In genomic region chr15:63157066-63157890, GRCh38 we compare ENCODE assay signal across 8 cellular contexts. TPM values are rescaled to one million over a fixed set of nuclear protein-coding genes. Genes with fewer than 3 reads are reported as not detected.
DNase-seq lines count a peak whose midpoint lies in the region; ATAC-seq and FAIRE-seq lines count a peak whose summit lies in the region.

TSS of gene RPS27L (minus strand) at chr15:63157477. CDS start at chr15:63157405, 72 bp downstream.

- H2AK5ac ChIP-seq in mesenchymal stem cell (ENCODE audit: low read length, severe bottlenecking) = peak within 1 kb of the TSS; percentile 95

- H3K4me1 Mint-ChIP-seq in effector memory CD8-positive, alpha-beta T cell (ENCODE audit: low read depth in 2 of 2) = peaks cover 7 to 17% of the 10 kb centered on the region in 2 donors

- H3K18ac ChIP-seq in mesenchymal stem cell (ENCODE audit: low read depth in 1 of 2, low read length in 2 of 2) = peak within 1 kb of the TSS; percentile 96 to 99

- H3K4ac ChIP-seq in mesenchymal stem cell (ENCODE audit: low read depth in 1 of 2, low read length in 2 of 2) = peak within 1 kb of the TSS; percentile 97 to 98

- H3K27ac Mint-ChIP-seq in effector memory CD8-positive, alpha-beta T cell = peak within 1 kb of the TSS; percentile 94 to 95

- peak within 1 kb of the TSS; percentile 47 to 98 for H3K14ac ChIP-seq in mesenchymal stem cell (ENCODE audit: low read length in 2 of 2)

- H3K4me2 ChIP-seq in mesenchymal stem cell (ENCODE audit: low read length, poor library complexity, severe bottlenecking) = peak within 1 kb of the TSS; percentile 73

- H3K4me3 Mint-ChIP-seq in effector memory CD8-positive, alpha-beta T cell = peak within 1 kb of the TSS; percentile 96 to 98

- under 1% methylated on average over 53 of the region's 62 CpGs for WGBS in mesenchymal stem cell

- H2BK12ac ChIP-seq in mesenchymal stem cell (ENCODE audit: low read length in 2 of 2) = peak within 1 kb of the TSS; percentile 31 to 66

- no peaks in the 10 kb centered on the region for H3K9me3 Mint-ChIP-seq in effector memory CD8-positive, alpha-beta T cell

- peak within 1 kb of the TSS; percentile 100 for H2BK5ac ChIP-seq in mesenchymal stem cell (ENCODE audit: low read depth, low read length, poor library complexity, severe bottlenecking)

- H3K9me3 ChIP-seq in mesenchymal stem cell (ENCODE audit: control insufficient read depth, low read length) = no peaks in the 10 kb centered on the region

- H3K27me3 Mint-ChIP-seq in effector memory CD8-positive, alpha-beta T cell = no peaks in the 10 kb centered on the region

- peak; percentile 80 for ATAC-seq in GM21367 (IDR thresholded peaks at IDR 0.05; ENCODE audit: unreplicated experiment)
- ATAC-seq in effector memory CD8-positive, alpha-beta T cell (replicated peaks) = peak; percentile 95

- H3K9ac ChIP-seq in mesenchymal stem cell (ENCODE audit: low read length) = peak within 1 kb of the TSS; percentile 99

- peak within 1 kb of the TSS; percentile 96 for H2BK15ac ChIP-seq in mesenchymal stem cell (ENCODE audit: low read depth, poor library complexity, severe bottlenecking)

- H2AFZ ChIP-seq in mesenchymal stem cell (ENCODE audit: low read depth, low read length) = peak within 1 kb of the TSS; percentile 73

- peak within 1 kb of the TSS; percentile 99 for H4K8ac ChIP-seq in mesenchymal stem cell (ENCODE audit: low read length)

- peaks cover 4% of the 10 kb centered on the region for H3K4me1 ChIP-seq in mesenchymal stem cell (ENCODE audit: control insufficient read depth, insufficient read depth, low read depth, low read length)

- H3K36me3 Mint-ChIP-seq in effector memory CD8-positive, alpha-beta T cell (ENCODE audit: insufficient read depth) = peaks cover 18% of the 10 kb centered on the region

- peaks cover 8 to 37% of the 10 kb centered on the region in 2 experiments for H3K36me3 ChIP-seq in mesenchymal stem cell (ENCODE audit: control insufficient read depth in 1 of 2, insufficient read depth in 2 of 2, low read depth in 1 of 2, low read length in 2 of 2)

- H4K91ac ChIP-seq in mesenchymal stem cell (ENCODE audit: low read length) = peak within 1 kb of the TSS; percentile 98

- H3K27ac ChIP-seq in mesenchymal stem cell (ENCODE audit: low read length, poor library complexity, severe bottlenecking) = peak within 1 kb of the TSS; percentile 100

- H2BK120ac ChIP-seq in mesenchymal stem cell (ENCODE audit: low read depth, low read length) = peak within 1 kb of the TSS; percentile 83

- no peaks in the 10 kb centered on the region for H3K27me3 ChIP-seq in mesenchymal stem cell (ENCODE audit: control insufficient read depth in 1 of 2, insufficient read depth in 1 of 2, low read length in 2 of 2)

- FAIRE-seq in HTR-8/SVneo (lab: Jason Lieb, UNC) = peak; percentile 77

- peak within 1 kb of the TSS; percentile 79 to 99 for H3K23ac ChIP-seq in mesenchymal stem cell (ENCODE audit: low read length in 2 of 2)

- peaks cover 4% of the 10 kb centered on the region for H3K79me1 ChIP-seq in mesenchymal stem cell (replicated peaks; ENCODE audit: low read length, poor library complexity, severe bottlenecking)

- DNase-seq in COLO829 (ENCODE audit: low spot score) = peak; percentile 53
- peak; percentile 87 for DNase-seq in HTR-8/SVneo (ENCODE audit: insufficient read length, low spot score)
- peak; percentile 85 for DNase-seq in NOMO-1 treated with DMSO at 0.1 percent for 48 hours (lab: John Stamatoyannopoulos, UW; ENCODE audit: unreplicated experiment)
- peak; percentile 71 to 78 for DNase-seq in activated CD8-positive, alpha-beta memory T cell treated with anti-CD3 and anti-CD28 coated beads for 4 hours (ENCODE audit: low read depth in 2 of 2)
- peak; percentile 79 to 82 (median 80) for DNase-seq in effector memory CD8-positive, alpha-beta T cell
- DNase-seq in mesenchymal stem cell = peak; percentile 97
- peak; percentile 73 for DNase-seq in stimulated activated CD8-positive, alpha-beta memory T cell treated with anti-CD3 and anti-CD28 coated beads, Interleukin-12 subunit alpha, Interleukin-12 subunit beta, amount 100 ng/mL, for 24 hours (ENCODE audit: extremely low read depth)

- peak within 1 kb of the TSS; percentile 90 to 92 for H3K4me3 ChIP-seq in mesenchymal stem cell (ENCODE audit: insufficient read depth in 1 of 2, low read depth in 1 of 2, low read length in 2 of 2)

RNA-seq across cellular contexts. Expression of gene RPS27L, which starts in this region (rescaled TPM):
- 252 TPM for polyA plus RNA-seq in mesenchymal stem cell (2013, experiment 1 of 2)
- 272 TPM for polyA plus RNA-seq in mesenchymal stem cell (2013, experiment 2 of 2)

Comparison
In these comparisons a context has a peak if more than half of its experiments do, and no peak if none do; other contexts are left out.
1. Peak in every context shown above with its lines: DNase-seq, ATAC-seq, H3K4me3 ChIP-seq and H3K27ac ChIP-seq.